ENCODE assay signal across 19 cellular contexts in the genomic region with DNA sequence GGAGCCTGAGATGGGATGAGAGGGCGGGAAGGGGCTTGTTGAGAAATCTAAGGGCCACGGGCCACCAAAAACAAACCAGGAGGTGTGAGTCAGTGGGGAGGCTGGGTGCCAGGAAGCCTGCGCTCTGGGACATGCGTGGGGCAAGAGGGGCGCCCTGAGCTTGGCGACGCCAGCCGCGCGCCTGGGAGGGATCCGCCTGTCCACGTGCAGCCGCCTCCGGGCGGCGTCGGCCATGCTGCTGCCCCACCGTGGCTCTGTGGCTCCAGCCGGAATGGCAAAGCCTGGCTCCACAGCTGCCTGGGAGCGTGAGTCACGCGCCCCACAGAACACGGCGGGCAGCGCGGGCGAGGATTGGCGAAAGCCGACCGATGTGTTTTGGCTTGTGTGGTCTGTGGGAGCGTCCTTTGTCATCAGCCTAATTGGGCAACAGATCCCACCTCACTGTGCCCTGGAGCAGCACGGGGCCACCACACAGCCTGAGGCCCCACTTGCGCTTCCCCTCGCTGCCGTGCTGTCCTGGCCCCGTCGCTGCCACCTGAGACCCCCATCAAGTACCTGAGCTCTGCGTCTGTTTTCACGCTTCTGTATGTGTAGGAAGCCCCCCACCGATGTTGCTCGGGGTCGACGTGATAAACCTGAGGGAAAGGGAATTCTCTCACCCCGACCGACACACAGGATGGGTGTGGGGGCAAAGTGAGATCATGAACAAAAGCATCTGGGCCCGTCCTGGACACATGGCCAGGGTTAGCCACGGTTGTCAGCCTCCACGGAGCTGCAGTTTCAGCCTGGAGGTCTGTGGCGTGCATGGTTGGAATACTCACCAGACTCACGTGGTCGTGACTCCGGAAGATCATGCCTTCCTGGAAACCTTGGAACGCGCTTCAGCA.
DNase-seq lines count a peak whose midpoint lies in the region; FAIRE-seq and TF ChIP-seq lines count a peak whose summit lies in the region.
"Had no signal": no experiment of that assay in that cellular context is flagged by ENCODE, and none has a peak within 500 bp of the region (broad histone marks: within the 10 kb centered on the region; RNA-seq: fewer than 3 reads in every experiment).

No MANE protein-coding gene starts in this region.

- peak overlapping the region; percentile 43 for H3K23ac ChIP-seq in neuronal stem cell (ENCODE audit: low read depth, low read length, poor library complexity)

- no peaks in the 10 kb centered on the region for H3K36me3 ChIP-seq in neuronal stem cell (replicated peaks in 1 of 2; ENCODE audit: control insufficient read depth in 2 of 2, insufficient read depth in 2 of 2, low read length in 2 of 2)
- H3K36me3 ChIP-seq: SJSA1 had no signal

- DNase-seq in AG10803 (ENCODE audit: low read depth) (peak; percentile 44), EH (ENCODE audit: low read depth) (peak; percentile 16), dermis blood vessel endothelial cell (peak; percentile 55), neuronal stem cell (ENCODE audit: low spot score) (no peak), NCI-H2196 (lab: John Stamatoyannopoulos, UW; ENCODE audit: unreplicated experiment) (no peak), D721Med (ENCODE audit: insufficient read length, low spot score) (no peak), NCI-H1694 treated with DMSO at 0.1 percent for 48 hours (lab: John Stamatoyannopoulos, UW) (no peak), NCI-H82 (lab: John Stamatoyannopoulos, UW) (no peak)
- DNase-seq: activated B cell treated with CpG ODN at 0.5 μM for 24 hours; esophagus squamous epithelium; HCEC 1CT; KBM-7; NCI-H1092; NCI-H2081; stimulated activated CD4-positive, alpha-beta T cell treated with anti-CD3 and anti-CD28 coated beads, Interleukin-15, amount 100 ng/mL, for 24 hours; stimulated activated naive CD4-positive, alpha-beta T cell had no signal

- H3K4me2 ChIP-seq in neuronal stem cell (ENCODE audit: insufficient read depth, low read length, poor library complexity, severe bottlenecking): no peak overlapping the region

- no peaks in the 10 kb centered on the region for H3K4me1 ChIP-seq in neuronal stem cell (ENCODE audit: control insufficient read depth in 2 of 2, insufficient read depth in 1 of 2, low read depth in 1 of 2, low read length in 2 of 2)
- H3K4me1 ChIP-seq: heart right ventricle, SJSA1, upper lobe of left lung had no signal

- H3K9ac ChIP-seq in neuronal stem cell (ENCODE audit: low read depth, low read length, poor library complexity): peak overlapping the region; percentile 60

- H4K8ac ChIP-seq in neuronal stem cell (ENCODE audit: low read depth, low read length): no peak overlapping the region

- no peak overlapping the region for H3K27ac ChIP-seq in neuronal stem cell (replicated peaks; ENCODE audit: low read length)
- H3K27ac ChIP-seq: esophagus squamous epithelium, heart right ventricle, SJSA1, upper lobe of left lung had no signal

- H3K27me3 ChIP-seq in neuronal stem cell (ENCODE audit: control insufficient read depth in 3 of 3, insufficient read depth in 3 of 3, low read depth in 1 of 3, low read length in 3 of 3): no peaks in the 10 kb centered on the region
- H3K27me3 ChIP-seq: esophagus squamous epithelium, heart right ventricle, SJSA1, upper lobe of left lung had no signal

- H3K79me1 ChIP-seq in neuronal stem cell (ENCODE audit: low read depth, low read length): no peaks in the 10 kb centered on the region

- H3K4me3 ChIP-seq in AG10803 (ENCODE audit: low read length) (no peak overlapping the region), neuronal stem cell (ENCODE audit: low read length in 2 of 2) (peak overlapping the region in 1 of 2 donors; percentile 22)
- H3K4me3 ChIP-seq: esophagus squamous epithelium, heart right ventricle, SJSA1, upper lobe of left lung had no signal

- H2AK5ac ChIP-seq in neuronal stem cell (ENCODE audit: low read depth, low read length): peak overlapping the region; percentile 47

- peak overlapping the region; percentile 9 for H3K14ac ChIP-seq in neuronal stem cell (ENCODE audit: low read length)

- H3K9me3 ChIP-seq in neuronal stem cell (replicated peaks in 1 of 2; ENCODE audit: control insufficient read depth in 2 of 2, insufficient read depth in 1 of 2, low read depth in 1 of 2, low read length in 2 of 2): peaks cover 2 to 3% of the 10 kb centered on the region in 2 donors
- H3K9me3 ChIP-seq: esophagus squamous epithelium, upper lobe of left lung had no signal

- peak overlapping the region; percentile 64 for H3K18ac ChIP-seq in neuronal stem cell (ENCODE audit: low read length)

- TF ChIP-seq CTCF in AG10803 (conservative IDR thresholded peaks at IDR 0.05; ENCODE audit: low read length) (no peak), D721Med (IDR thresholded peaks at IDR 0.05; ENCODE audit: insufficient read depth, missing control alignments) (no peak)

- no peak overlapping the region for H2BK120ac ChIP-seq in neuronal stem cell (ENCODE audit: low read depth, low read length)

- H3K4ac ChIP-seq in neuronal stem cell (ENCODE audit: low read length): no peak overlapping the region

- no peak for FAIRE-seq in D721Med (lab: Jason Lieb, UNC)

- no CpG with 5 or more reads among the region's 54 CpGs for WGBS in neuronal stem cell (ENCODE audit: extremely low coverage in 2 of 2, insufficient read length in 2 of 2, insufficient replicate concordance in 1 of 2), 2 donors

- peak overlapping the region; percentile 30 for H4K91ac ChIP-seq in neuronal stem cell (ENCODE audit: low read depth, low read length, poor library complexity)

- H2AFZ ChIP-seq in neuronal stem cell (ENCODE audit: low read length): no peak overlapping the region

- H2BK12ac ChIP-seq in neuronal stem cell (ENCODE audit: low read length): peak overlapping the region; percentile 30

- no peak overlapping the region for H2BK5ac ChIP-seq in neuronal stem cell (ENCODE audit: low read length)

- peak overlapping the region; percentile 26 for H2BK15ac ChIP-seq in neuronal stem cell (ENCODE audit: low read length)

Comparison
In these comparisons a context has a peak if more than half of its experiments do, and no peak if none do; other contexts are left out.
1. DNase-seq: peak in AG10803 (single experiment), EH (single experiment) and dermis blood vessel endothelial cell (single experiment); none in neuronal stem cell (single experiment), NCI-H2196 (single experiment), D721Med (single experiment), NCI-H1694 treated with DMSO at 0.1 percent for 48 hours (single experiment) and NCI-H82 (single experiment).